ENCODE assay signal across 9 cellular contexts in genomic region chr13:96771501-96772367, GRCh38.
A peak's percentile ranks its signal among the peaks of the same experiment; 100 is the strongest.
DNase-seq lines count a peak whose midpoint lies in the region; ATAC-seq and TF ChIP-seq lines count a peak whose summit lies in the region.
"Had no signal": no experiment of that assay in that cellular context is flagged by ENCODE, and none has a peak within 500 bp of the region (broad histone marks: within the 10 kb centered on the region; RNA-seq: fewer than 3 reads in every experiment).

No MANE protein-coding gene starts in this region.

- peaks cover 10% of the 10 kb centered on the region for H3K4me1 ChIP-seq in foreskin keratinocyte

- ATAC-seq in GM18870 (IDR thresholded peaks at IDR 0.05; ENCODE audit: unreplicated experiment) (peak; percentile 86), GM21717 (IDR thresholded peaks at IDR 0.05; ENCODE audit: unreplicated experiment) (peak; percentile 77), HG03439 (IDR thresholded peaks at IDR 0.05; ENCODE audit: unreplicated experiment) (peak; percentile 94), foreskin keratinocyte (peak; percentile 65)

- H3K27me3 ChIP-seq in foreskin keratinocyte, result no peaks in the 10 kb centered on the region

- no peak for TF ChIP-seq CTCF in foreskin keratinocyte (conservative IDR thresholded peaks at IDR 0.05)

- H3K27ac ChIP-seq in foreskin keratinocyte, result no peak overlapping the region

- DNase-seq in foreskin keratinocyte (peak; percentile 38 to 79), mucosa of gallbladder (ENCODE audit: low spot score) (no peak), nucleus accumbens (lab: John Stamatoyannopoulos, UW) (no peak), ecto neural progenitor cell (ENCODE audit: low spot score) (no peak), putamen (ENCODE audit: low spot score) (no peak)
- DNase-seq: T1000 had no signal

Comparison
In these comparisons a context has a peak if more than half of its experiments do, and no peak if none do; other contexts are left out.
1. DNase-seq: peak in foreskin keratinocyte (2 of 2); none in mucosa of gallbladder (single experiment), nucleus accumbens (0 of 56), ecto neural progenitor cell (single experiment) and putamen (single experiment).
2. Peak in every context shown above with its lines, with median percentiles within 50 percentile points of each other: ATAC-seq.